ENCODE assay signal across 8 cellular contexts in genomic region chr22:36409911-36410756, GRCh38. TPM values are rescaled to one million over a fixed set of nuclear protein-coding genes. Genes with fewer than 3 reads are reported as not detected.
DNase-seq lines count a peak whose midpoint lies in the region; ATAC-seq and TF ChIP-seq lines count a peak whose summit lies in the region.

No MANE protein-coding gene starts in this region.

- H3K27me3 Mint-ChIP-seq in endodermal cell (ENCODE audit: insufficient read depth), result no peaks in the 10 kb centered on the region

- H3K9me3 Mint-ChIP-seq in endodermal cell, result no peaks in the 10 kb centered on the region

- in situ Hi-C loops in G401 (cut with HindIII; ENCODE audit: low sequenced_read_pairs), result no loop called here

- no peaks in the 10 kb centered on the region for H3K36me3 Mint-ChIP-seq in endodermal cell (ENCODE audit: low read depth)

- TF ChIP-seq CTCF in endodermal cell (conservative IDR thresholded peaks at IDR 0.05) (peak; percentile 63), mucosa of descending colon (IDR thresholded peaks at IDR 0.05) (no peak)

- peak; percentile 97 for DNase-seq in G401 (ENCODE audit: low spot score)
- DNase-seq in NCI-H2081 (lab: John Stamatoyannopoulos, UW), result peak; percentile 97 to 99
- DNase-seq in activated CD8-positive, alpha-beta memory T cell treated with anti-CD3 and anti-CD28 coated beads, Interleukin-2, amount 50 U/mL, for 1 hour (ENCODE audit: extremely low read depth), result peak; percentile 40
- DNase-seq in endodermal cell, result peak; percentile 99
- DNase-seq in mucosa of descending colon, result peak; percentile 94 to 98 (median 97)
- peak; percentile 76 for DNase-seq in stimulated activated CD8-positive, alpha-beta memory T cell treated with anti-CD3 and anti-CD28 coated beads, Interleukin-4, amount 100 ng/mL, for 48 hours
- DNase-seq in AG08396 (ENCODE audit: low spot score), result no peak

- H3K4me3 Mint-ChIP-seq in endodermal cell, result peak overlapping the region; percentile 86

- peak overlapping the region; percentile 84 for H3K9ac ChIP-seq in endodermal cell (ENCODE audit: extremely low read depth, low read length, poor library complexity, severe bottlenecking)

- H3K4me1 ChIP-seq in endodermal cell (ENCODE audit: control insufficient read depth, insufficient read depth, low read length), result peaks cover 3% of the 10 kb centered on the region
- peaks cover 20% of the 10 kb centered on the region for H3K4me1 ChIP-seq in mucosa of descending colon (ENCODE audit: low read depth)

- H3K36me3 ChIP-seq in endodermal cell (ENCODE audit: control insufficient read depth, insufficient read depth, low read length) (no peaks in the 10 kb centered on the region), mucosa of descending colon (ENCODE audit: low read depth) (no peaks in the 10 kb centered on the region)

- H3K9me3 ChIP-seq in endodermal cell (ENCODE audit: control insufficient read depth, low read length) (no peaks in the 10 kb centered on the region), mucosa of descending colon (no peaks in the 10 kb centered on the region)

- H3K27ac ChIP-seq in endodermal cell (ENCODE audit: low read depth, low read length), result peak overlapping the region; percentile 77

- intact Hi-C loops in mucosa of descending colon (cut with DNase I, micrococcal nuclease), result no loop called here

- WGBS in endodermal cell (ENCODE audit: insufficient coverage in 1 of 2, insufficient read length in 1 of 2), 2 experiments, result 8 to 20% methylated on average over 33 to 56 of the region's 56 CpGs

- peaks cover 10% of the 10 kb centered on the region for H3K4me1 Mint-ChIP-seq in endodermal cell

- H3K27me3 ChIP-seq in endodermal cell (ENCODE audit: control insufficient read depth, insufficient read depth, low read length, poor library complexity, severe bottlenecking), result no peaks in the 10 kb centered on the region

- H3K4me3 ChIP-seq in endodermal cell (ENCODE audit: low read length) (peak overlapping the region; percentile 78), mucosa of descending colon (no peak overlapping the region)

- peak overlapping the region; percentile 99 for H3K27ac Mint-ChIP-seq in endodermal cell

- ATAC-seq in mucosa of descending colon (peak; percentile 96), HG03095 (IDR thresholded peaks at IDR 0.05; ENCODE audit: unreplicated experiment) (no peak)

RNA-seq across cellular contexts. Expression of gene MYH9, which starts 22.4 kb away (rescaled TPM):
- 153 and 185 TPM in 2 replicates for total RNA-seq in G401 (2014; rRNA removed; shearing (Covaris generic))
- total RNA-seq in endodermal cell (100 to 1,000 TPM; 270 to 288 TPM), mucosa of descending colon (100 to 1,000 TPM; 501 to 831 (median 599) TPM)
- polyA plus RNA-seq in endodermal cell (2013, experiment 1 of 2), result 131 TPM
- polyA plus RNA-seq in endodermal cell (2013, experiment 2 of 2), result 136 TPM
